Comparison of ENCODE assay signal across 6 cellular contexts in genomic region chr3:109035082-109035481, GRCh38.
"Had no signal": no experiment of that assay in that cellular context is flagged by ENCODE, and none has a peak within 500 bp of the region (broad histone marks: within the 10 kb centered on the region; RNA-seq: fewer than 3 reads in every experiment).

No MANE protein-coding gene starts in this region.

- DNase-seq: KBM-7, KG1 had no signal

- H3K9ac ChIP-seq: KMS-11 had no signal

- H3K4me3 Mint-ChIP-seq: IgD-negative memory B cell had no signal

- H3K27ac ChIP-seq: HL-60, KMS-11 had no signal

- H3K27ac Mint-ChIP-seq: IgD-negative memory B cell had no signal

- H3K4me2 ChIP-seq: KMS-11 had no signal

- FAIRE-seq: HTR-8/SVneo had no signal
